In the genomic region with DNA sequence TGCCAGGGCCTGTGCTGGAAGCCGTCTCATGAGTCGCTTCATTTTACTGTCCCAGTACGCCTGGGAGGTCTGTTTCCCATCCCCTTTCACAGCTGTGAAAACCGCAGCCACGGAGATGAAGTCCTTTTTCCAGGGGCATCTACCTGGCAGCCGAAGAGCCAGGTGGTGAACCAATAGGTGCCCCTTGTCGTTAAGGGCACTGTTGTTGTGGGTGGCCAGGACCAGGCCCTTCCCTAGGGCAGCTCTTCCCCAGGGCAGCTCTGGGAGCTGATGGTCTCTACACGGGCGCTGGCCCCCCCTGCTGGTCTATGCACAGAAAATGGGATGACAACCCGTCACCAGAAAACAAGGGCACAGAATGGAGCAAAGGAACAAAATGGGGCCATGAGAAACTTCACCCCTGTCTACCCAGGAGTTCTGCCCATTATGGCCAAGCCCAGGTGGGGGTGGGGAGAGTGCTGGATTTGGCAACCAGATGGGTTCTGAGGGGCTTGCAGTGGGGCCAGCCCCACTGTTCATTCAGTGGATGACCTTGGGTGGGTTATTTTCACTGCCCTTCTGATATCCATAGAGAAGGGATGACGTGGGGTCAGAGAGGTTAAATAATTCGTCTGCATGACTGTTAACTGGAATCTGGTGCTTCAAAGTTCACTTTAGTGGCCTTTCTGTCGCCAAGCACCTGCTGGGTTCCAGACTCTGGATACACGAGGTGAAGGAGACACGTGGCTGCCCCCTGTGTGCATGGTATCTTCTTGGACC, we compare ENCODE assay signal across 8 cellular contexts. TPM values are rescaled to one million over a fixed set of nuclear protein-coding genes. Genes with fewer than 3 reads are reported as not detected.
A peak's percentile ranks its signal among the peaks of the same experiment; 100 is the strongest.
DNase-seq lines count a peak whose midpoint lies in the region; ATAC-seq and TF ChIP-seq lines count a peak whose summit lies in the region.

No MANE protein-coding gene starts in this region.

- H3K9me3 ChIP-seq in BLaER1 treated with 17β-estradiol and CSF1 and Interleukin-3, amounts not matched to agents 10 nM and 100 nM (replicated peaks in 1 of 11), result peaks cover 0 to 8% (median 7%) of the 10 kb centered on the region in 11 experiments; a peak in 13 of 22 replicates
- H3K9me3 ChIP-seq in heart right ventricle, result no peaks in the 10 kb centered on the region

- peak overlapping the region in 4 of 11 experiments; percentile 75 to 79 (median 78); a peak in 8 of 22 replicates for H3K27ac ChIP-seq in BLaER1 treated with 17β-estradiol and CSF1 and Interleukin-3, amounts not matched to agents 10 nM and 100 nM
- no peak overlapping the region for H3K27ac ChIP-seq in HL-60 (replicated peaks)
- H3K27ac ChIP-seq in heart right ventricle, result peak overlapping the region in 7 of 10 donors; percentile 2 to 87 (median 80)

- 65 to 66% methylated on average over 15 of the region's 15 CpGs for WGBS in heart right ventricle, 2 donors

- no peak overlapping the region for H3K4me3 ChIP-seq in BLaER1 treated with 17β-estradiol and CSF1 and Interleukin-3, amounts not matched to agents 10 nM and 100 nM
- H3K4me3 ChIP-seq in HL-60 (replicated peaks; ENCODE audit: insufficient read depth, low read length), result no peak overlapping the region
- H3K4me3 ChIP-seq in heart right ventricle, result no peak overlapping the region
- H3K4me3 ChIP-seq in retinal pigment epithelial cell (ENCODE audit: low read length), result no peak overlapping the region

- peak in 1 of 2 experiments; percentile 74 for DNase-seq in HL-60 (ENCODE audit: low read depth in 1 of 2, low spot score in 1 of 2)
- peak; percentile 37 for DNase-seq in SHP77 treated with DMSO at 0.1 percent for 48 hours (lab: John Stamatoyannopoulos, UW)
- DNase-seq in heart right ventricle, result peak; percentile 62 to 72
- no peak for DNase-seq in retinal pigment epithelial cell (ENCODE audit: low read depth)
- no peak for DNase-seq in NCI-H187 treated with DMSO at 0.1 percent for 48 hours (lab: John Stamatoyannopoulos, UW)

- peaks cover 63% of the 10 kb centered on the region for H3K4me1 Mint-ChIP-seq in activated naive CD8-positive, alpha-beta T cell (ENCODE audit: low read depth)

- peaks cover 0 to 17% (median 10%) of the 10 kb centered on the region in 11 experiments; a peak in 13 of 22 replicates for H3K36me3 ChIP-seq in BLaER1 treated with 17β-estradiol and CSF1 and Interleukin-3, amounts not matched to agents 10 nM and 100 nM
- no peaks in the 10 kb centered on the region for H3K36me3 ChIP-seq in heart right ventricle

- intact Hi-C loops in heart right ventricle (cut with DNase I), result loop anchor here in 9 of 10 donors (2.0 to 10.0 kb wide), 9 partner anchors 92 to 394 kb away; partner anchors contain the start of genes SOCS1 (in 6 of the 9) and TNP2 (in 1 of the 9)

- peak; percentile 46 for TF ChIP-seq CTCF in HL-60 (IDR thresholded peaks at IDR 0.05; ENCODE audit: insufficient read depth, low read length)
- TF ChIP-seq CTCF in heart right ventricle (IDR thresholded peaks at IDR 0.05), result peak; percentile 38 to 73 (median 69)
- peak; percentile 78 for TF ChIP-seq CTCF in retinal pigment epithelial cell (conservative IDR thresholded peaks at IDR 0.05; ENCODE audit: low read depth, low read length)

- peaks cover 54 to 86% (median 83%) of the 10 kb centered on the region in 10 experiments for H3K4me1 ChIP-seq in BLaER1 treated with 17β-estradiol and CSF1 and Interleukin-3, amounts not matched to agents 10 nM and 100 nM
- H3K4me1 ChIP-seq in heart right ventricle, result peaks cover 5 to 68% (median 33%) of the 10 kb centered on the region in 9 donors

- ATAC-seq in heart right ventricle (peak; percentile 34 to 77 (median 61)), HG03521 (IDR thresholded peaks at IDR 0.05; ENCODE audit: unreplicated experiment) (no peak)

- H3K4me2 ChIP-seq in BLaER1 treated with 17β-estradiol and CSF1 and Interleukin-3, amounts not matched to agents 10 nM and 100 nM, result peak overlapping the region; percentile 74 to 92 (median 90)

- no peaks in the 10 kb centered on the region for H3K9me3 Mint-ChIP-seq in activated naive CD8-positive, alpha-beta T cell (ENCODE audit: low read depth)

- no peak overlapping the region for H3K27ac Mint-ChIP-seq in activated naive CD8-positive, alpha-beta T cell

- peaks cover 0 to 53% (median 20%) of the 10 kb centered on the region in 11 experiments; a peak in 16 of 22 replicates for H3K27me3 ChIP-seq in BLaER1 treated with 17β-estradiol and CSF1 and Interleukin-3, amounts not matched to agents 10 nM and 100 nM
- peaks cover 7% of the 10 kb centered on the region for H3K27me3 ChIP-seq in HL-60 (ENCODE audit: insufficient read depth, poor library complexity, severe bottlenecking)
- peaks cover 0 to 47% (median 0%) of the 10 kb centered on the region in 7 donors for H3K27me3 ChIP-seq in heart right ventricle

- no peaks in the 10 kb centered on the region for H3K27me3 Mint-ChIP-seq in activated naive CD8-positive, alpha-beta T cell

- no peaks in the 10 kb centered on the region for H3K36me3 Mint-ChIP-seq in activated naive CD8-positive, alpha-beta T cell

- peak overlapping the region in 5 of 11 experiments; percentile 58 to 69 (median 66); a peak in 6 of 22 replicates for H3K9ac ChIP-seq in BLaER1 treated with 17β-estradiol and CSF1 and Interleukin-3, amounts not matched to agents 10 nM and 100 nM

- H4K20me1 ChIP-seq in BLaER1 treated with 17β-estradiol and CSF1 and Interleukin-3, amounts not matched to agents 10 nM and 100 nM, result peaks cover 0 to 66% (median 7%) of the 10 kb centered on the region in 11 experiments; a peak in 13 of 22 replicates

- H3K4me3 Mint-ChIP-seq in activated naive CD8-positive, alpha-beta T cell, result peak overlapping the region; percentile 13

RNA-seq across cellular contexts. Expression of gene RMI2, which starts 11.5 kb away (rescaled TPM):
- total RNA-seq in heart right ventricle, result 1 to 10 TPM in 7 of 10 donors, under 1 TPM in 3; 0.22 to 3.8 (median 1.5) TPM
- polyA plus RNA-seq in heart right ventricle, result under 1 TPM; 0.22 to 0.78 TPM

Comparison
In these comparisons a context has a peak if more than half of its experiments do, and no peak if none do; other contexts are left out.
1. DNase-seq: peak in SHP77 treated with DMSO at 0.1 percent for 48 hours (single experiment) and heart right ventricle (2 of 2); none in retinal pigment epithelial cell (single experiment) and NCI-H187 treated with DMSO at 0.1 percent for 48 hours (single experiment).
2. Peak in every context shown above with its lines, with median percentiles within 50 percentile points of each other: CTCF ChIP-seq.